ENCODE assay signal across 8 cellular contexts in the genomic region with DNA sequence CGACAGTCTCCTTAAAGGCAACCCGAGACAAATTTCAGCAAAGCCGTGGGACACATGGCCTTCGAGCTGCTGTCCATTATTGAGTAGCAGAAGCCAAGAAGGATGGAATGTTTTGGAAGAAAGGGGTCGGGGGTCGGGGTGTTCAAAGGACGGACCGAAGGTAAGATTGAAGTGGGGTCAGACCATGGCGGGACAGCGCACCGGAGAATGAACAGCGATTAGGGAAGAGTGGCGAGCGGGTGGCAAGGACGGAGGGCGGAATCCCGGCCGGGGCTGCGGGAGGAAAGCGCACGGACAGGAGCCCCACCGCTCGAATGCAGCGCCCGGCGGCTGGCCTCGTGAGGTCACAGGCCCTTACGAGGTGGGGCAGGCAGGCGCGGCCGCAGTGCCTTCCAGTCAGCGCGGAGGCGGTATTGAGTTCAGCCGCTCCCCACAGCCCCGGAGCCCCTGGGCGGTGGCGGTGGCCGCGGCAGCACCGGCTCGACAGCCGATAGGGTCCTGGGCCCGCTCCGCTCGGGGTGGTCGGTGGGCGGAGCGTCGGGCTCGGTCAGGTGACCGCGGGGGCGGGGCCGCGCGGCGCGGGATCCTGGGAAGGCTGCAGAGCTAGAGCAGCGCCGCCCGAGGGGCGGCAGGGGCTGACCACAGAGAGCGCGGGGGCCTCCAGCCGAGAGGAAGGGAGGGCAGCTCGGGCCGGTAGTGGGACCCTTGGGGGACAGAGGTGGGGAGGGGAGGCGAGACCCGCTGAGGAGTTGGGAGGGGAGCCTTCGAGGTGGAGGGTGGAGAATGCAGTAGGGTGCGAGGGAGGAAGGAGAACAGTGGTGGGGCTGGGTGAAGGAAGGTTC. TPM values are rescaled to one million over a fixed set of nuclear protein-coding genes. Genes with fewer than 3 reads are reported as not detected.
DNase-seq lines count a peak whose midpoint lies in the region; ATAC-seq and TF ChIP-seq lines count a peak whose summit lies in the region.

A gene with protein sequence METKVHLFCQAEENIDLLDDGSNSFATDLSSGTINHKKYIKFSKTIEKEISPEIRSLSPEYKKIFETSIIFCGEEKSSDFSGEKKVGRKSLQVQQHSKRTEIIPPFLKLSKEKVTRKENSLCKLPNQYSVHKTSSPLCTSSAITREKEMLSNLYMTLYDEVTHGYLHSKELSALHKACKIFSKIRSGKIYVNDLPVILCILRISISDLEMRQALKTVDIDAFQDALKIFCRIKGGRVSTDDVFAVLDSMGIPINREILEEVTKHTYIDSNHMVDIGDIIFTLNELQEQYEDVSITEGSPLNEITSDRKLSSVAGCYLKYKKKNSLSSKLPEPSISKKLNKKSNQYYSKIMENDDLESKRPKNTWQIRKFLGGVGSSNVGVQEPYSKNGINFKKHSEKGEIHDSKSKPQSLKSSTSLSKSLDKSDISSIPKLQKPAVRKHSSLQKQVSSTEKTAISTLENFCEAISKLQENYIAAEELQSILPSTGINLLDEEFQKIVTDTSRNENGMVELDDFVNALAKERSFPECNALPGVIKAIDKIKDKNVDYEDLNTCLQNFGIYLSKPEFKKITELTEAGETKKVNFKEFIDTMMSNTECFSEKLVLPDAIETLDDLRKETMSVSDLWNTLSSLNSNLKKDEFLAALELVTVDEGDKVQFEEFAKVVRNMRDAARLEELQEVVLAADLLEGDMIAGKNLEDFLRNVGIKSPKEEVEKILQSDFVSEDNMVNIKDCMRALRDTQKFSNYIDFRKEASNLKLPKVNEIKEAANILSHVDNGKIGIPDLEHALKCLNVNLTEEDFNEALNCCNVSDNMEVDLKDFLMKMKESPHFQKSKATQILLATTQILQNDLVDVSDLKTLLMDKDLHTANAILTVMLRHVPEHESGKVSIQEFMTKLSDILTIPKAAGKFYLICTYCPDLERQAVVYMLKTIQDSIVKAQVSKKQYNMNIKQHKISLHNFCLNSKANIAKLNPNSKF (plus strand): TSS at position 574 of the 842 bp plus-strand sequence. CDS start 4,399 bp downstream, outside the sequence.

- H3K27me3 ChIP-seq in kidney epithelial cell (ENCODE audit: control insufficient read depth, insufficient read depth, low read length) = no peaks in the 10 kb centered on the region

- no peak for TF ChIP-seq CTCF in kidney epithelial cell (IDR thresholded peaks at IDR 0.05; ENCODE audit: insufficient read depth, low read length, poor library complexity, severe bottlenecking)

- H3K9me3 Mint-ChIP-seq in central memory CD8-positive, alpha-beta T cell = no peaks in the 10 kb centered on the region

- ATAC-seq in GM18907 (IDR thresholded peaks at IDR 0.05; ENCODE audit: unreplicated experiment) = peak; percentile 81
- peak; percentile 72 for ATAC-seq in HG03135 (IDR thresholded peaks at IDR 0.05; ENCODE audit: unreplicated experiment)
- ATAC-seq in activated CD4-positive, CD25-positive, alpha-beta regulatory T cell treated with anti-CD3 and anti-CD28 coated beads, Interleukin-2, amount 50 U/mL, for 24 hours = peak; percentile 84 to 87
- ATAC-seq in central memory CD8-positive, alpha-beta T cell (replicated peaks; ENCODE audit: extremely low read depth, poor library complexity, severe bottlenecking) = peak; percentile 75

- H3K27me3 Mint-ChIP-seq in central memory CD8-positive, alpha-beta T cell = no peaks in the 10 kb centered on the region

- peaks cover 17% of the 10 kb centered on the region for H3K36me3 Mint-ChIP-seq in central memory CD8-positive, alpha-beta T cell (ENCODE audit: insufficient read depth)

- H3K4me3 Mint-ChIP-seq in central memory CD8-positive, alpha-beta T cell = peak within 1 kb of the TSS; percentile 98

- DNase-seq in AG08396 (ENCODE audit: low spot score) = peak; percentile 93
- peak; percentile 97 for DNase-seq in NCI-H2227 (lab: John Stamatoyannopoulos, UW; ENCODE audit: unreplicated experiment)
- DNase-seq in central memory CD8-positive, alpha-beta T cell (ENCODE audit: low spot score in 2 of 2) = peak; percentile 55 to 58
- no peak for DNase-seq in kidney epithelial cell (ENCODE audit: low read depth)
- DNase-seq in stimulated activated CD4-positive, alpha-beta T cell treated with anti-CD3 and anti-CD28 coated beads, Interleukin-15, amount 100 ng/mL, for 48 hours (ENCODE audit: low read depth in 2 of 2) = peak; percentile 55 to 68

- peaks cover 26% of the 10 kb centered on the region for H3K4me1 Mint-ChIP-seq in central memory CD8-positive, alpha-beta T cell

- H3K27ac Mint-ChIP-seq in central memory CD8-positive, alpha-beta T cell (ENCODE audit: low read depth) = peak within 1 kb of the TSS; percentile 93

- no peaks in the 10 kb centered on the region for H3K36me3 ChIP-seq in kidney epithelial cell (ENCODE audit: control insufficient read depth, insufficient read depth, low read length)

- H3K4me3 ChIP-seq in kidney epithelial cell (ENCODE audit: low read depth, low read length) = peak within 1 kb of the TSS; percentile 55

RNA-seq across cellular contexts. Expression of the gene that starts here (rescaled TPM):
- 6.7 and 9.2 TPM in 2 replicates for total RNA-seq in kidney epithelial cell
